ENCODE assay signal across 9 cellular contexts in the genomic region with DNA sequence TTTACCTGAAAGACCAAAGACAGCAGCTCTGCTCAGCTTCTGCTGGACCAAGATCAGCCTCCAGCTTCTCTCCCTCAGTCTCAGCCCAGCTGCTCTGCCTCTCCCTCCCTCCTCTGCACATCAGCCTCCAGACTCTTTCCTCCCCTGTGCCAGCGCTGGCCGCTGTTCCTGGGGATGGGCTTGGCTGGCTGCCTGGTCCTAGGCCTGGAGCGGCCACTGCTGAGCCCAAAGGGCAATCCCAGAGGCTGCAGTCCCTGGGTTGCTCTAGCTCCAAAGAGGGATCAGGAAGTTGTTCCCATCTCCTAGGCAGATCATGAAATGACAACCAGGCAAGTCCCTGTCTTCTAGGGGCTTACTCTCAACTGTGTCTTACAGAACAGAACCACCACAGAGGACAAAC. TPM values are rescaled to one million over a fixed set of nuclear protein-coding genes. Genes with fewer than 3 reads are reported as not detected.
A peak's percentile ranks its signal among the peaks of the same experiment; 100 is the strongest.
DNase-seq lines count a peak whose midpoint lies in the region; ATAC-seq, FAIRE-seq and TF ChIP-seq lines count a peak whose summit lies in the region.
"Had no signal": no experiment of that assay in that cellular context is flagged by ENCODE, and none has a peak within 500 bp of the region (broad histone marks: within the 10 kb centered on the region; RNA-seq: fewer than 3 reads in every experiment).

No MANE protein-coding gene starts in this region.

- peaks cover 65% of the 10 kb centered on the region for H3K4me1 Mint-ChIP-seq in activated naive CD8-positive, alpha-beta T cell treated with anti-CD3 and anti-CD28 coated beads, Interleukin-2, amount 10 ng/mL, durations not matched to agents 7 days and 5 days
- peaks cover 40% of the 10 kb centered on the region for H3K4me1 Mint-ChIP-seq in activated naive CD8-positive, alpha-beta T cell treated with anti-CD3 and anti-CD28 coated beads for 36 hours

- TF ChIP-seq POLR2A in spleen (IDR thresholded peaks at IDR 0.05) = no peak

- no peak for ATAC-seq in activated naive CD8-positive, alpha-beta T cell treated with anti-CD3 and anti-CD28 coated beads, Interleukin-2, amount 10 ng/mL, durations not matched to agents 7 days and 5 days (ENCODE audit: low read depth)
- ATAC-seq in mucosa of descending colon (peak; percentile 96), aorta (ENCODE audit: low FRiP score) (peak; percentile 90), HG03045 (IDR thresholded peaks at IDR 0.05; ENCODE audit: unreplicated experiment) (no peak)

- TF ChIP-seq CTCF in mucosa of descending colon (IDR thresholded peaks at IDR 0.05) (no peak), spleen (IDR thresholded peaks at IDR 0.05 in 8 of 11, conservative IDR thresholded peaks at IDR 0.05 in 3 of 11) (no peak)

- H3K27ac Mint-ChIP-seq in activated naive CD8-positive, alpha-beta T cell treated with anti-CD3 and anti-CD28 coated beads, Interleukin-2, amount 10 ng/mL, durations not matched to agents 7 days and 5 days = peak overlapping the region; percentile 6
- H3K27ac Mint-ChIP-seq in activated naive CD8-positive, alpha-beta T cell treated with anti-CD3 and anti-CD28 coated beads for 36 hours = no peak overlapping the region

- DNase-seq in activated naive CD8-positive, alpha-beta T cell treated with anti-CD3 and anti-CD28 coated beads, Interleukin-2, amount 10 ng/mL, durations not matched to agents 7 days and 5 days = no peak
- no peak for DNase-seq in activated naive CD8-positive, alpha-beta T cell treated with anti-CD3 and anti-CD28 coated beads for 36 hours
- DNase-seq in fibroblast of gingiva (ENCODE audit: low read depth) (peak; percentile 81), mucosa of descending colon (peak; percentile 82 to 91 (median 86)), aorta (peak; percentile 90 to 95), GM19239 (ENCODE audit: insufficient read length, low spot score) (no peak), spleen (no peak)
- DNase-seq: NCI-H510A had no signal

- intact Hi-C loops in mucosa of descending colon (cut with DNase I, micrococcal nuclease) = no loop called here
- intact Hi-C loops in aorta (cut with DNase I) = loop anchor here in 1 of 2 donors (5.0 kb wide), 1 partner anchor 33 kb away; the partner anchor contains the start of genes DCUN1D3 and LYRM1
- intact Hi-C loops in spleen (cut with DNase I; ENCODE audit: low total_unique reads) = no loop called here

- no peaks in the 10 kb centered on the region for H3K27me3 Mint-ChIP-seq in activated naive CD8-positive, alpha-beta T cell treated with anti-CD3 and anti-CD28 coated beads, Interleukin-2, amount 10 ng/mL, durations not matched to agents 7 days and 5 days
- H3K27me3 Mint-ChIP-seq in activated naive CD8-positive, alpha-beta T cell treated with anti-CD3 and anti-CD28 coated beads for 36 hours = no peaks in the 10 kb centered on the region

- 0 to 2% methylated on average over 3 of the region's 3 CpGs for WGBS in aorta, 2 donors
- WGBS in spleen, 5 donors = 37 to 89% (median 69%) methylated on average over 2 to 3 of the region's 3 CpGs

- H3K4me3 ChIP-seq in mucosa of descending colon = no peak overlapping the region
- H3K4me3 ChIP-seq in aorta (ENCODE audit: low read length in 2 of 2) = no peak overlapping the region
- no peak overlapping the region for H3K4me3 ChIP-seq in spleen

- FAIRE-seq in GM19239 (lab: Jason Lieb, UNC) = no peak

- H3K4me1 ChIP-seq in mucosa of descending colon (ENCODE audit: low read depth) (peaks cover 21% of the 10 kb centered on the region), aorta (ENCODE audit: control insufficient read depth in 1 of 2, insufficient read depth in 2 of 2, low read length in 2 of 2) (peaks cover 9 to 39% of the 10 kb centered on the region in 2 donors), spleen (peaks cover 11 to 88% (median 42%) of the 10 kb centered on the region in 6 donors)

- H3K36me3 Mint-ChIP-seq in activated naive CD8-positive, alpha-beta T cell treated with anti-CD3 and anti-CD28 coated beads, Interleukin-2, amount 10 ng/mL, durations not matched to agents 7 days and 5 days = peaks cover 35% of the 10 kb centered on the region
- H3K36me3 Mint-ChIP-seq in activated naive CD8-positive, alpha-beta T cell treated with anti-CD3 and anti-CD28 coated beads for 36 hours = peaks cover 15% of the 10 kb centered on the region

- H3K27ac ChIP-seq in aorta (ENCODE audit: low read depth in 1 of 2, low read length in 2 of 2) (peak overlapping the region; percentile 53 to 83), spleen (peak overlapping the region in 4 of 8 donors; percentile 5 to 75 (median 42))

- H3K36me3 ChIP-seq in mucosa of descending colon (ENCODE audit: low read depth) (no peaks in the 10 kb centered on the region), aorta (ENCODE audit: control insufficient read depth in 1 of 2, insufficient read depth in 2 of 2, low read length in 1 of 2) (no peaks in the 10 kb centered on the region), spleen (no peaks in the 10 kb centered on the region)

- no peak overlapping the region for H3K4me3 Mint-ChIP-seq in activated naive CD8-positive, alpha-beta T cell treated with anti-CD3 and anti-CD28 coated beads, Interleukin-2, amount 10 ng/mL, durations not matched to agents 7 days and 5 days
- H3K4me3 Mint-ChIP-seq in activated naive CD8-positive, alpha-beta T cell treated with anti-CD3 and anti-CD28 coated beads for 36 hours = no peak overlapping the region

- no peaks in the 10 kb centered on the region for H3K9me3 Mint-ChIP-seq in activated naive CD8-positive, alpha-beta T cell treated with anti-CD3 and anti-CD28 coated beads, Interleukin-2, amount 10 ng/mL, durations not matched to agents 7 days and 5 days
- no peaks in the 10 kb centered on the region for H3K9me3 Mint-ChIP-seq in activated naive CD8-positive, alpha-beta T cell treated with anti-CD3 and anti-CD28 coated beads for 36 hours

- POLR2A ChIA-PET in activated naive CD8-positive, alpha-beta T cell treated with anti-CD3 and anti-CD28 coated beads, Interleukin-2, amount 10 ng/mL, durations not matched to agents 7 days and 5 days (lab: Charles Lee) = interaction anchor here (1.4 kb wide), 1 partner anchor 19 kb away, joined by 3 read pairs; no protein-coding TSS in a partner anchor

- H3K9me3 ChIP-seq in mucosa of descending colon (no peaks in the 10 kb centered on the region), aorta (ENCODE audit: control insufficient read depth, low read length) (no peaks in the 10 kb centered on the region), spleen (no peaks in the 10 kb centered on the region)

- H3K27me3 ChIP-seq in aorta (ENCODE audit: control insufficient read depth in 1 of 2, insufficient read depth in 2 of 2, low read length in 1 of 2) (no peaks in the 10 kb centered on the region), spleen (replicated peaks in 1 of 7) (no peaks in the 10 kb centered on the region)

RNA-seq across cellular contexts. Expression of gene DCUN1D3, which starts 31.3 kb away (rescaled TPM):
- total RNA-seq in activated naive CD8-positive, alpha-beta T cell treated with anti-CD3 and anti-CD28 coated beads, Interleukin-2, amount 10 ng/mL, durations not matched to agents 7 days and 5 days = 10 to 100 TPM; 12.0 to 13.1 TPM
- total RNA-seq in activated naive CD8-positive, alpha-beta T cell treated with anti-CD3 and anti-CD28 coated beads for 36 hours = 1 to 10 TPM; 7.7 to 8.2 TPM
- total RNA-seq in mucosa of descending colon (10 to 100 TPM in 2 of 3 donors, 1 to 10 TPM in 1; 10.0 to 21.5 (median 12.2) TPM), aorta (10 to 100 TPM; 29.5 to 54.5 TPM), spleen (10 to 100 TPM in 4 of 7 donors, 1 to 10 TPM in 3; 6.8 to 13.7 (median 10.1) TPM)
- polyA plus RNA-seq in aorta (1 to 10 TPM; 3.9 to 4.1 TPM), spleen (1 to 10 TPM; 1.0 to 3.0 (median 1.3) TPM)

RNA-seq across cellular contexts. Expression of gene LYRM1, which starts 31.7 kb away (rescaled TPM):
- 10 to 100 TPM; 24.9 to 26.9 TPM for total RNA-seq in activated naive CD8-positive, alpha-beta T cell treated with anti-CD3 and anti-CD28 coated beads, Interleukin-2, amount 10 ng/mL, durations not matched to agents 7 days and 5 days
- 10 to 100 TPM; 22.8 to 25.0 TPM for total RNA-seq in activated naive CD8-positive, alpha-beta T cell treated with anti-CD3 and anti-CD28 coated beads for 36 hours
- total RNA-seq in mucosa of descending colon (10 to 100 TPM; 16.4 to 25.2 (median 17.3) TPM), aorta (10 to 100 TPM; 18.1 to 24.3 TPM), spleen (10 to 100 TPM; 15.3 to 25.4 (median 22.8) TPM)
- polyA plus RNA-seq in aorta (10 to 100 TPM; 27.3 to 44.2 TPM), spleen (10 to 100 TPM; 35.8 to 47.2 (median 39.4) TPM)

Comparison
In these comparisons a context has a peak if more than half of its experiments do, and no peak if none do; other contexts are left out.
1. ATAC-seq: peak in mucosa of descending colon (single experiment) and aorta (single experiment); none in activated naive CD8-positive, alpha-beta T cell treated with anti-CD3 and anti-CD28 coated beads, Interleukin-2, amount 10 ng/mL, durations not matched to agents 7 days and 5 days (single experiment) and HG03045 (single experiment).
2. DNase-seq: peak in fibroblast of gingiva (single experiment), mucosa of descending colon (3 of 3) and aorta (2 of 2); none in activated naive CD8-positive, alpha-beta T cell treated with anti-CD3 and anti-CD28 coated beads, Interleukin-2, amount 10 ng/mL, durations not matched to agents 7 days and 5 days (single experiment), activated naive CD8-positive, alpha-beta T cell treated with anti-CD3 and anti-CD28 coated beads for 36 hours (single experiment), GM19239 (single experiment) and spleen (single experiment).